In the genomic region with DNA sequence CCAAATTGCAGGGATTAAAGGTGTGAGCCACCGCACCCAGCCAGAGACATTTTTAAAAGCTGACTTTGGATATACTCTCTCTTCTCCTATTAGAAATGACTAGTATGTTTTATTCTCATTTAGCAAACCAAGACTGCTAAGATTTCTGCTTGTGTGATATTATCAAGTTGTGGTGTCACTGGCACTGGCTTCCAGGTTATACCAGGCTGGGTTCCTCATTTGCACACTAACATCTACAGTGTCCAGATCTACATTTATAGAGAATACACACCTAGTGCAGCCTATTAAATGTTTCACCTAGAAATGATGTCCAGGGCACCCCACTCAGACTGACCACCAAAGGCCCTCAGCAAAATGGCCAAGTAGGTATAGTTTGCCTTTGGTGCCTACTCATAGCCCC, we compare ENCODE assay signal across 21 cellular contexts.
"Had no signal": no experiment of that assay in that cellular context is flagged by ENCODE, and none has a peak within 500 bp of the region (broad histone marks: within the 10 kb centered on the region; RNA-seq: fewer than 3 reads in every experiment).

No MANE protein-coding gene starts in this region.

- H3K27ac ChIP-seq: brain microvascular endothelial cell, cardiac muscle cell, PC-9 had no signal

- H3K36me3 ChIP-seq: brain microvascular endothelial cell, cardiac muscle cell had no signal

- H3K27me3 ChIP-seq: brain microvascular endothelial cell, cardiac muscle cell had no signal

- ATAC-seq: activated T-cell treated with anti-CD3 and anti-CD28 coated beads, Interleukin-2, amount 50 U/mL, for 72 hours had no signal

- DNase-seq: activated B cell treated with CpG ODN at 0.5 μM for 24 hours; activated CD4-positive, alpha-beta memory T cell treated with anti-CD3 and anti-CD28 coated beads for 36 hours; activated CD4-positive, alpha-beta T cell treated with anti-CD3 and anti-CD28 coated beads for 1 hour; activated CD4-positive, alpha-beta T cell treated with anti-CD3 and anti-CD28 coated beads, Interleukin-2, amount 10 ng/mL, durations not matched to agents 7 days and 5 days; activated CD8-positive, alpha-beta memory T cell treated with anti-CD3 and anti-CD28 coated beads for 24 hours; activated gamma-delta T cell treated with Interleukin-2 at 50 U/mL for 16 hours; activated naive CD4-positive, alpha-beta T cell treated with anti-CD3 and anti-CD28 coated beads, Interleukin-2, amount 10 ng/mL, durations not matched to agents 7 days and 5 days; activated naive CD8-positive, alpha-beta T cell treated with anti-CD3 and anti-CD28 coated beads for 36 hours; activated T-cell treated with anti-CD3 and anti-CD28 coated beads, Interleukin-2, amount 50 U/mL, for 72 hours; brain microvascular endothelial cell; KG1; NCI-H1048; NCI-H146; NCI-H187 treated with DMSO at 0.1 percent for 48 hours; NCI-H2081 treated with DMSO at 0.1 percent for 48 hours; NCI-H446; NCI-H524; PC-9; SHP77 treated with DMSO at 0.1 percent for 48 hours; T-helper 1 cell had no signal

- H3K4me3 ChIP-seq: cardiac muscle cell, PC-9 had no signal
